ENCODE assay signal across 8 cellular contexts in the genomic region with DNA sequence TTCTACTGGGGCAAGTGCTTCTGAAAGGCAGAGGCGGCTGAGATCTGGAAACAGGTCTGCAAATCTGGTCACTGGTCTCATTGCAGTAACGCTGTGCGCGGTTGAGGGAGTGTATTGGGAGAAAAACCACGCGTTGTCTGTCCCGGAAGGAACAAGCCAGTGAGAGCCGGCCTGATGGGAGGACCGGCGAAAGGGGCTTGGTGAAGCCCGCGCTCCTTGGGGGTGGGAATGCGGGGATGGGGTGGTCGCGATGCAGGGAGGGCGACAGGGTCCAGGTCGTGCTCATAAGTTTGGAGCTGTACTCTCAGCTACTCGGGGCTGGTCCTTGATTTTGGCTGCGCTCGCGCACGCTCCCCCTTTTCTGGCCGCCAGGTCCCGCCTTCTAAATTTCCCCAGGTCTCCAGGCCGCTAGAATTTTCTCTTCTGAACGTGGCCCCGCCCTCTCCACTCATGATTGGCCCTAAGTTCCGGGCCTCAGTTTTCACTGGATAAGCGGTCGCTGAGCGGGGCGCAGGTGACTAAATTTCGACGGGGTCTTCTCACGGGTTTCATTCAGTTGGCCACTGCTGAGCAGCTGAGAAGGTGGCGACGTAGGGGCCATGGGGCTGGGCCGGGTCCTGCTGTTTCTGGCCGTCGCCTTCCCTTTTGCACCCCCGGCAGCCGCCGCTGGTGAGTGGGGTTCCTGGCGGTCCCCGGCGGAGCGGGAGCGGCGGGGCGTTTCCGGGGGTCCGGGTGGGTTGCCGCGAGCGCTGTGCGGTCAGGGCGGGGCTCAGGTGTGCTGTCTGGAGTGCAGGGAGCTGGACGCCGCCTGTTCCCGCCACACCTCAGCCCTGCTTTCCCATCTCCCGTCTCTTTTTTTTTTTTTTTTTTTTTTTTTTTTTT. TPM values are rescaled to one million over a fixed set of nuclear protein-coding genes. Genes with fewer than 3 reads are reported as not detected.
DNase-seq lines count a peak whose midpoint lies in the region; ATAC-seq and TF ChIP-seq lines count a peak whose summit lies in the region.

Gene MICB, plus strand, starts transcription at position 551 of the 882 bp plus-strand sequence. Its CDS starts 49 bp downstream, at position 600.

- no peaks in the 10 kb centered on the region for H3K27me3 ChIP-seq in fibroblast of lung (ENCODE audit: control insufficient read depth, insufficient read depth, low read length)

- H3K4me1 ChIP-seq in fibroblast of lung (ENCODE audit: control insufficient read depth, extremely low read depth, insufficient read depth, low read length): peaks cover 13% of the 10 kb centered on the region

- peak; percentile 54 for DNase-seq in NK-92 (lab: John Stamatoyannopoulos, UW; ENCODE audit: unreplicated experiment)
- DNase-seq in NK-92 treated with Interleukin-12 subunit alpha and Interleukin-12 subunit beta, amount 100 ng/mL, for 24 hours (lab: John Stamatoyannopoulos, UW): no peak
- peak; percentile 89 for DNase-seq in OCI-M1 (lab: John Stamatoyannopoulos, UW)
- peak; percentile 74 for DNase-seq in activated T-helper 1 cell treated with Interleukin-2 at 50 U/mL for 16 hours (ENCODE audit: low read depth)
- peak; percentile 68 to 78 for DNase-seq in fibroblast of lung (ENCODE audit: low read depth in 2 of 2)
- peak; percentile 78 for DNase-seq in natural killer cell
- peak; percentile 91 for DNase-seq in stimulated activated naive CD4-positive, alpha-beta T cell treated with Interleukin-2 at 50 U/mL for 16 hours (lab: John Stamatoyannopoulos, UW)

- peak within 1 kb of the TSS; percentile 52 to 67 (median 55) for H3K4me3 ChIP-seq in fibroblast of lung (replicated peaks in 1 of 4; ENCODE audit: control extremely low read depth in 1 of 4, insufficient read depth in 1 of 4, low read depth in 3 of 4, low read length in 4 of 4)

- no peaks in the 10 kb centered on the region for H3K36me3 Mint-ChIP-seq in natural killer cell

- no peaks in the 10 kb centered on the region for H3K36me3 ChIP-seq in fibroblast of lung (ENCODE audit: control insufficient read depth, insufficient read depth, low read length)

- no peaks in the 10 kb centered on the region for H3K27me3 Mint-ChIP-seq in natural killer cell (ENCODE audit: low read depth in 2 of 2)

- H3K79me2 ChIP-seq in fibroblast of lung (ENCODE audit: control insufficient read depth, insufficient read depth, low read length): peaks cover 43% of the 10 kb centered on the region

- ATAC-seq in HG03175 (IDR thresholded peaks at IDR 0.05; ENCODE audit: unreplicated experiment) (peak; percentile 62), natural killer cell (peak; percentile 78 to 87 (median 81))

- H3K9me3 Mint-ChIP-seq in natural killer cell: no peaks in the 10 kb centered on the region

- H3K9me3 ChIP-seq in fibroblast of lung (ENCODE audit: control insufficient read depth, insufficient read depth, low read depth, low read length): no peaks in the 10 kb centered on the region

- peak within 1 kb of the TSS; percentile 49 for H3K9ac ChIP-seq in fibroblast of lung (ENCODE audit: insufficient read depth, low read length)

- H3K27ac ChIP-seq in fibroblast of lung (ENCODE audit: insufficient read depth, low read length): peak within 1 kb of the TSS; percentile 63

- H3K4me2 ChIP-seq in fibroblast of lung (ENCODE audit: extremely low read depth, insufficient read depth, low read length): peak within 1 kb of the TSS; percentile 93

- peak within 1 kb of the TSS; percentile 96 for H3K4me3 Mint-ChIP-seq in natural killer cell

- intact Hi-C loops in natural killer cell (cut with micrococcal nuclease): no loop called here

- no peak for TF ChIP-seq CTCF in fibroblast of lung (conservative IDR thresholded peaks at IDR 0.05 in 1 of 2, IDR thresholded peaks at IDR 0.05 in 1 of 2; ENCODE audit: low read depth in 1 of 2, low read length in 2 of 2)
- no peak for TF ChIP-seq CTCF in natural killer cell (IDR thresholded peaks at IDR 0.05)

- peaks cover 70 to 86% of the 10 kb centered on the region in 2 donors for H3K4me1 Mint-ChIP-seq in natural killer cell

- H2AFZ ChIP-seq in fibroblast of lung (ENCODE audit: low read length): peak within 1 kb of the TSS; percentile 81

- no peaks in the 10 kb centered on the region for H4K20me1 ChIP-seq in fibroblast of lung (ENCODE audit: control insufficient read depth, extremely low read depth, insufficient read depth, low read length)

- peak within 1 kb of the TSS; percentile 80 to 91 for H3K27ac Mint-ChIP-seq in natural killer cell

RNA-seq across cellular contexts. Expression of gene MICB, which starts in this region (rescaled TPM):
- 6.2 and 17.2 TPM in 2 replicates for total RNA-seq in fibroblast of lung
- polyA plus RNA-seq in fibroblast of lung: 18.6 and 19.2 TPM in 2 replicates
- 9.9 and 10.6 TPM in 2 replicates for polyA plus RNA-seq in fibroblast of lung (2012)
- polyA minus RNA-seq in fibroblast of lung (ENCODE audit: low replicate concordance): 19.0 and 20.3 TPM in 2 replicates
- total RNA-seq in natural killer cell: 10 to 100 TPM; 33.5 to 39.0 (median 37.6) TPM
